ENCODE assay signal across 21 cellular contexts in genomic region chr21:27581168-27581567, GRCh38.
DNase-seq lines count a peak whose midpoint lies in the region; ATAC-seq, FAIRE-seq and TF ChIP-seq lines count a peak whose summit lies in the region.
"Had no signal": no experiment of that assay in that cellular context is flagged by ENCODE, and none has a peak within 500 bp of the region (broad histone marks: within the 10 kb centered on the region; RNA-seq: fewer than 3 reads in every experiment).

No MANE protein-coding gene starts in this region.

- H3K9me3 ChIP-seq in GM23248 (ENCODE audit: low read depth) (no peaks in the 10 kb centered on the region), osteoblast (ENCODE audit: low read depth, low read length) (no peaks in the 10 kb centered on the region)
- H3K9me3 ChIP-seq: stomach, tibial nerve had no signal

- FAIRE-seq in bronchial epithelial cell (lab: Jason Lieb, UNC): no peak
- FAIRE-seq: H1 had no signal

- H3K36me3 ChIP-seq in GM23248 (ENCODE audit: low read depth) (no peaks in the 10 kb centered on the region), bronchial epithelial cell (ENCODE audit: control insufficient read depth, insufficient read depth, low read length) (no peaks in the 10 kb centered on the region), osteoblast (ENCODE audit: insufficient read depth, low read length) (no peaks in the 10 kb centered on the region)
- H3K36me3 ChIP-seq: cardiac muscle cell, neural progenitor cell, stomach, tibial nerve had no signal

- H4K20me1 ChIP-seq in GM23248 (ENCODE audit: insufficient read depth): no peaks in the 10 kb centered on the region
- H4K20me1 ChIP-seq in osteoblast (ENCODE audit: insufficient read depth, low read length): no peaks in the 10 kb centered on the region

- no peak overlapping the region for H3K27ac ChIP-seq in GM23248
- H3K27ac ChIP-seq in osteoblast (ENCODE audit: low read depth, low read length): peak overlapping the region; percentile 97
- H3K27ac ChIP-seq: cardiac muscle cell, neural progenitor cell, stomach, tibial nerve had no signal

- no peak for ATAC-seq in GM18498 (IDR thresholded peaks at IDR 0.05; ENCODE audit: unreplicated experiment)
- ATAC-seq: activated CD4-positive, alpha-beta T cell treated with anti-CD3 and anti-CD28 coated beads for 36 hours; left cardiac atrium had no signal

- in situ Hi-C loops in GM23248 (cut with MboI): no loop called here

- 12 to 18% methylated on average over 4 of the region's 4 CpGs for WGBS in GM23248 (ENCODE audit: low coverage in 1 of 2, low lambda C conversion rate in 2 of 2, missing lambda C conversion rate in 2 of 2), 2 experiments

- TF ChIP-seq CTCF in bronchial epithelial cell (IDR thresholded peaks at IDR 0.05; ENCODE audit: insufficient read depth, low read length, severe bottlenecking) (no peak), osteoblast (IDR thresholded peaks at IDR 0.05; ENCODE audit: extremely low read depth, low read depth, low read length) (no peak)

- peaks cover 36% of the 10 kb centered on the region for H3K4me1 ChIP-seq in GM23248 (ENCODE audit: insufficient read depth)
- H3K4me1 ChIP-seq in osteoblast (ENCODE audit: insufficient read depth, low read length): peaks cover 38% of the 10 kb centered on the region
- H3K4me1 ChIP-seq: neural progenitor cell, stomach, tibial nerve had no signal

- H3K27me3 ChIP-seq in GM23248 (replicated peaks; ENCODE audit: insufficient read depth) (no peaks in the 10 kb centered on the region), bronchial epithelial cell (ENCODE audit: control insufficient read depth, insufficient read depth, low read length) (no peaks in the 10 kb centered on the region), osteoblast (ENCODE audit: insufficient read depth, low read length) (no peaks in the 10 kb centered on the region)
- H3K27me3 ChIP-seq: cardiac muscle cell, neural progenitor cell, stomach, tibial nerve had no signal

- no peak overlapping the region for H2AFZ ChIP-seq in GM23248
- H2AFZ ChIP-seq in osteoblast (ENCODE audit: low read length): no peak overlapping the region
- H2AFZ ChIP-seq: neural progenitor cell had no signal

- peaks cover 21% of the 10 kb centered on the region for H3F3A ChIP-seq in GM23248 (ENCODE audit: insufficient read depth)

- H3K4me2 ChIP-seq in GM23248 (ENCODE audit: unreplicated experiment) (no peak overlapping the region), osteoblast (ENCODE audit: insufficient read depth, low read length) (no peak overlapping the region)
- H3K4me2 ChIP-seq: neural progenitor cell had no signal

- DNase-seq in GM23248 (peak; percentile 65), NCI-H226 (peak; percentile 72), bronchial epithelial cell (ENCODE audit: low read depth) (peak; percentile 97), osteoblast (ENCODE audit: insufficient read length, low spot score, missing footprints) (no peak), NCI-H82 (lab: John Stamatoyannopoulos, UW) (no peak), NOMO-1 treated with DMSO at 0.1 percent for 48 hours (lab: John Stamatoyannopoulos, UW; ENCODE audit: unreplicated experiment) (no peak), NCI-H524 treated with DMSO at 0.1 percent for 48 hours (lab: John Stamatoyannopoulos, UW) (no peak)
- DNase-seq: activated CD4-positive, alpha-beta T cell treated with anti-CD3 and anti-CD28 coated beads for 36 hours; activated T-cell treated with anti-CD3 and anti-CD28 coated beads, Interleukin-2, amount 50 U/mL, for 1 hour; cortex of kidney; Kasumi-1; left cardiac atrium; NCI-H1048; NCI-H187 treated with DMSO at 0.1 percent for 48 hours; OCI-M1; stomach had no signal

- H3K79me2 ChIP-seq in GM23248 (ENCODE audit: insufficient read depth): no peaks in the 10 kb centered on the region
- no peaks in the 10 kb centered on the region for H3K79me2 ChIP-seq in osteoblast (ENCODE audit: insufficient read depth, low read length)

- no peak overlapping the region for H3K9ac ChIP-seq in GM23248
- H3K9ac ChIP-seq: neural progenitor cell had no signal

- no peak overlapping the region for H3K4me3 ChIP-seq in GM23248
- H3K4me3 ChIP-seq in bronchial epithelial cell (ENCODE audit: low read depth, low read length): no peak overlapping the region
- no peak overlapping the region for H3K4me3 ChIP-seq in osteoblast (ENCODE audit: insufficient read depth, low read length)
- H3K4me3 ChIP-seq: cardiac muscle cell, neural progenitor cell, stomach, tibial nerve had no signal

- H3K9me2 ChIP-seq in GM23248 (ENCODE audit: insufficient read depth): no peaks in the 10 kb centered on the region

Comparison
In these comparisons a context has a peak if more than half of its experiments do, and no peak if none do; other contexts are left out.
1. DNase-seq: peak in GM23248 (single experiment), NCI-H226 (single experiment) and bronchial epithelial cell (single experiment); none in osteoblast (single experiment), NCI-H82 (single experiment), NOMO-1 treated with DMSO at 0.1 percent for 48 hours (single experiment) and NCI-H524 treated with DMSO at 0.1 percent for 48 hours (single experiment).